Comparison of ENCODE assay signal across 18 cellular contexts in the genomic region with DNA sequence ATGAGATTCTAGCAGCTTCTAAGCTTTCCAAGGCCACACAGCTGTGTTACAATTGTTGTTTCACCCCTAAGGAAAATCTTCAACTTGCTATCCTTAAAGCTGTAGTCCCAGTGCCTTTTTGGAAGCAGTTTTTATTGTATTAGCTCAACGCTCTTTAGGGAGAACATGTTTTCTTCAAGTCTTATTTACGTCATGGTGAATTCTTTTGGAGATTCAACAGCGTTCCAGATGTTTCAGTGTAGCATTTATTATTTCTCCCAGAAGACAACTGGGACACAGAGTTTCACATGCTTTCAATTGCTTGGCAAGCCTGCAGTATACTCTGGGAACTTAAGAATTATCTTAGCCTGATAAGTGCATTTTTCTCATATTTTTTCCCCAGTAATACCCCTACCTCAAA.
A peak's percentile ranks its signal among the peaks of the same experiment; 100 is the strongest.
DNase-seq lines count a peak whose midpoint lies in the region; ATAC-seq and TF ChIP-seq lines count a peak whose summit lies in the region.
"Had no signal": no experiment of that assay in that cellular context is flagged by ENCODE, and none has a peak within 500 bp of the region (broad histone marks: within the 10 kb centered on the region; RNA-seq: fewer than 3 reads in every experiment).

No MANE protein-coding gene starts in this region.

- DNase-seq in Right ventricle myocardium inferior (ENCODE audit: missing footprints) (no peak), right atrium auricular region (ENCODE audit: low spot score) (no peak), epidermal melanocyte (ENCODE audit: insufficient read length, low spot score) (peak; percentile 22), heart right ventricle (no peak), smooth muscle cell (lab: John Stamatoyannopoulos, UW; ENCODE audit: unreplicated experiment) (no peak), prostate gland (ENCODE audit: low spot score) (no peak), cortex of kidney (lab: John Stamatoyannopoulos, UW) (no peak)
- no peak for DNase-seq in naive thymus-derived CD4-positive, alpha-beta T cell
- DNase-seq: Caco-2, DMS53, MV-4-11, NCI-H1436, NCI-H2081, NCI-H510A treated with DMSO at 0.1 percent for 48 hours, Peyer's patch had no signal

- no peaks in the 10 kb centered on the region for H4K20me1 ChIP-seq in smooth muscle cell (ENCODE audit: low read depth)

- 57 to 62% methylated on average over 3 of the region's 3 CpGs for WGBS in heart right ventricle, 2 donors
- WGBS in smooth muscle cell (ENCODE audit: low lambda C conversion rate), result 58% methylated on average over 3 of the region's 3 CpGs
- WGBS in prostate gland, result 22% methylated on average over 3 of the region's 3 CpGs

- intact Hi-C loops in Right ventricle myocardium inferior (cut with DNase I) (no loop called here), heart right ventricle (cut with DNase I) (no loop called here), prostate gland (cut with DNase I) (no loop called here)
- intact Hi-C loops in naive thymus-derived CD4-positive, alpha-beta T cell (cut with micrococcal nuclease), result no loop called here

- no peaks in the 10 kb centered on the region for H3F3A ChIP-seq in smooth muscle cell (ENCODE audit: low read depth)

- H3K27me3 ChIP-seq in right atrium auricular region (no peaks in the 10 kb centered on the region), heart right ventricle (no peaks in the 10 kb centered on the region), smooth muscle cell (ENCODE audit: low read depth) (no peaks in the 10 kb centered on the region), prostate gland (replicated peaks; ENCODE audit: insufficient read depth) (no peaks in the 10 kb centered on the region)
- no peaks in the 10 kb centered on the region for H3K27me3 ChIP-seq in naive thymus-derived CD4-positive, alpha-beta T cell (ENCODE audit: control insufficient read depth in 2 of 2, insufficient read depth in 2 of 2, low read length in 2 of 2)
- H3K27me3 ChIP-seq: Peyer's patch had no signal

- H3K27ac Mint-ChIP-seq in naive thymus-derived CD4-positive, alpha-beta T cell, result no peak overlapping the region
- H3K27ac Mint-ChIP-seq: IgD-negative memory B cell had no signal

- H3K4me3 ChIP-seq in right atrium auricular region (no peak overlapping the region), heart right ventricle (no peak overlapping the region), smooth muscle cell (no peak overlapping the region), prostate gland (no peak overlapping the region)
- H3K4me3 ChIP-seq in naive thymus-derived CD4-positive, alpha-beta T cell (ENCODE audit: low read length), result no peak overlapping the region
- H3K4me3 ChIP-seq: HAP-1, Peyer's patch had no signal

- no peaks in the 10 kb centered on the region for H3K4me1 Mint-ChIP-seq in naive thymus-derived CD4-positive, alpha-beta T cell
- H3K4me1 Mint-ChIP-seq: IgD-negative memory B cell had no signal

- peaks cover 0 to 4% (median 0%) of the 10 kb centered on the region in 5 donors for H3K36me3 Mint-ChIP-seq in naive thymus-derived CD4-positive, alpha-beta T cell
- H3K36me3 Mint-ChIP-seq: IgD-negative memory B cell had no signal

- TF ChIP-seq CTCF in right atrium auricular region (IDR thresholded peaks at IDR 0.05) (no peak), heart right ventricle (IDR thresholded peaks at IDR 0.05) (no peak), smooth muscle cell (IDR thresholded peaks at IDR 0.05; ENCODE audit: borderline replicate concordance, insufficient read depth, poor library complexity, severe bottlenecking) (no peak), prostate gland (IDR thresholded peaks at IDR 0.05) (no peak)

- H3K9me3 ChIP-seq in right atrium auricular region (peaks cover 3 to 17% of the 10 kb centered on the region in 2 donors), heart right ventricle (peaks cover 0 to 28% (median 10%) of the 10 kb centered on the region in 11 donors), smooth muscle cell (replicated peaks; ENCODE audit: low read depth) (peaks cover 14% of the 10 kb centered on the region), prostate gland (no peaks in the 10 kb centered on the region)
- H3K9me3 ChIP-seq in naive thymus-derived CD4-positive, alpha-beta T cell (ENCODE audit: control insufficient read depth in 2 of 3, low read length in 3 of 3), result no peaks in the 10 kb centered on the region
- H3K9me3 ChIP-seq: Caco-2, HAP-1 had no signal

- H3K27ac ChIP-seq in right atrium auricular region, result no peak overlapping the region
- no peak overlapping the region for H3K27ac ChIP-seq in heart right ventricle
- no peak overlapping the region for H3K27ac ChIP-seq in smooth muscle cell (ENCODE audit: low read depth)
- H3K27ac ChIP-seq in naive thymus-derived CD4-positive, alpha-beta T cell (ENCODE audit: low read depth, low read length), result no peak overlapping the region
- H3K27ac ChIP-seq in prostate gland, result no peak overlapping the region
- H3K27ac ChIP-seq: 22Rv1, Peyer's patch had no signal

- CTCF ChIA-PET in naive thymus-derived CD4-positive, alpha-beta T cell (lab: Charles Lee), result no interaction called here

- H3K36me3 ChIP-seq in right atrium auricular region, result no peaks in the 10 kb centered on the region
- H3K36me3 ChIP-seq in heart right ventricle, result no peaks in the 10 kb centered on the region
- H3K36me3 ChIP-seq in smooth muscle cell (ENCODE audit: low read depth), result no peaks in the 10 kb centered on the region
- no peaks in the 10 kb centered on the region for H3K36me3 ChIP-seq in naive thymus-derived CD4-positive, alpha-beta T cell (ENCODE audit: control insufficient read depth in 2 of 3, insufficient read depth in 3 of 3, low read length in 3 of 3)
- H3K36me3 ChIP-seq in prostate gland, result no peaks in the 10 kb centered on the region
- H3K36me3 ChIP-seq: HAP-1, Peyer's patch had no signal

- H3K4me3 Mint-ChIP-seq in naive thymus-derived CD4-positive, alpha-beta T cell, result no peak overlapping the region
- H3K4me3 Mint-ChIP-seq: IgD-negative memory B cell had no signal

- ATAC-seq in Right ventricle myocardium inferior (peak; percentile 97), heart right ventricle (peak in 7 of 8 donors; percentile 67 to 95 (median 92))
- ATAC-seq in naive thymus-derived CD4-positive, alpha-beta T cell, result no peak

- no peaks in the 10 kb centered on the region for H3K27me3 Mint-ChIP-seq in naive thymus-derived CD4-positive, alpha-beta T cell
- H3K27me3 Mint-ChIP-seq: IgD-negative memory B cell had no signal

- no peaks in the 10 kb centered on the region for H3K4me1 ChIP-seq in right atrium auricular region
- no peaks in the 10 kb centered on the region for H3K4me1 ChIP-seq in heart right ventricle
- no peaks in the 10 kb centered on the region for H3K4me1 ChIP-seq in smooth muscle cell (ENCODE audit: low read depth)
- H3K4me1 ChIP-seq in naive thymus-derived CD4-positive, alpha-beta T cell (ENCODE audit: control insufficient read depth in 2 of 2, insufficient read depth in 2 of 2, low read length in 2 of 2), result no peaks in the 10 kb centered on the region
- no peaks in the 10 kb centered on the region for H3K4me1 ChIP-seq in prostate gland (replicated peaks)
- H3K4me1 ChIP-seq: Caco-2, HAP-1, Peyer's patch had no signal

- POLR2A ChIA-PET in naive thymus-derived CD4-positive, alpha-beta T cell (lab: Charles Lee), result no interaction called here

- H3K4me2 ChIP-seq in smooth muscle cell, result no peak overlapping the region

- H3K9me3 Mint-ChIP-seq in naive thymus-derived CD4-positive, alpha-beta T cell, result peaks cover 0 to 27% (median 6%) of the 10 kb centered on the region in 11 donors

- peak overlapping the region; percentile 10 for H2AFZ ChIP-seq in smooth muscle cell (ENCODE audit: low read depth)

- H3K79me2 ChIP-seq in smooth muscle cell (ENCODE audit: low read depth), result no peaks in the 10 kb centered on the region

- TF ChIP-seq POLR2A in prostate gland (IDR thresholded peaks at IDR 0.05), result no peak

- H3K9ac ChIP-seq in smooth muscle cell (ENCODE audit: low read depth), result no peak overlapping the region
